In the genomic region with DNA sequence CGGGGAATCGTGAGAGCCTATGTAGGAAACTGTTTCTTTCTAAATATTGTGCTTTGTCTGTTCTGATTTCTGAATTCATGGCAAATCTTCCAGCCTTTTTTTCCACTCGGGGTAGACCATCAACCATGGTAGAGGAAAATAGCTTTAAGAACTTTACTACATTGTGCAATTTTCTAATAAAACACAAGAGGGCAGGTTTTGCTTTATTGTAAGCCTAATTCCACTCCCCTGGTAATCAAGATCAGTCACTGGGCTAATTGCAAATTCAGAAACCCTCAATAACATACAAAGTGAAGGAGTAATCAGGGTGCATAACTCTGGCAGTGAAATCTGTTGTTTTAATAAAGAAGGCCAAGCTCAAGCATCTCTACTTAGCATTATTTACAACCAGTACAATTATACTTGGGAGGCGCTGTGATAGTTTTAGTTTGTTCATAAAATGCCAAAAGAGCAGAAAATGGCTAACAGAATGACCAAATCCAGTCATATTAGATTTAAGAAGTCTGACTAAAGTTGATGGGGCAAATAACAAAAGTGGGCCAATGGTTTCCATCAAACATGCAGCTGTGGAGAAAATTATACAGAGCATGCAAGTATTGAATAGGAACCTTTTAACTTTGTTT, we compare ENCODE assay signal across 1 cellular context.
A peak's percentile ranks its signal among the peaks of the same experiment; 100 is the strongest.
TF ChIP-seq lines count a peak whose summit lies in the region.

No MANE protein-coding gene starts in this region.

TF ChIP-seq in HepG2, 621 proteins besides CTCF, POLR2A, EP300 and RAD21:
- TF ChIP-seq, protein P1, sequence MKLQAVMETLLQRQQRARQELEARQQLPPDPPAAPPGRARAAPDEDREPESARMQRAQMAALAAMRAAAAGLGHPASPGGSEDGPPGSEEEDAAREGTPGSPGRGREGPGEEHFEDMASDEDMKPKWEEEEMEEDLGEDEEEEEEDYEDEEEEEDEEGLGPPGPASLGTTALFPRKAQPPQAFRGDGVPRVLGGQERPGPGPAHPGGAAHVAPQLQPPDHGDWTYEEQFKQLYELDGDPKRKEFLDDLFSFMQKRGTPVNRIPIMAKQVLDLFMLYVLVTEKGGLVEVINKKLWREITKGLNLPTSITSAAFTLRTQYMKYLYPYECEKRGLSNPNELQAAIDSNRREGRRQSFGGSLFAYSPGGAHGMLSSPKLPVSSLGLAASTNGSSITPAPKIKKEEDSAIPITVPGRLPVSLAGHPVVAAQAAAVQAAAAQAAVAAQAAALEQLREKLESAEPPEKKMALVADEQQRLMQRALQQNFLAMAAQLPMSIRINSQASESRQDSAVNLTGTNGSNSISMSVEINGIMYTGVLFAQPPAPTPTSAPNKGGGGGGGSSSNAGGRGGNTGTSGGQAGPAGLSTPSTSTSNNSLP (IDR thresholded peaks at IDR 0.05; ENCODE audit: low read depth, low read length): peak; percentile 69; the same call in 1 of the 2 replicates
- TF ChIP-seq ZNF44 (CRISPR knock-in tag; IDR thresholded peaks at IDR 0.05) (no peak), SMC3 (IDR thresholded peaks at IDR 0.05; ENCODE audit: low read length) (peak; percentile 46; the same call in 1 of the 2 replicates), STAG1 (CRISPR knock-in tag; IDR thresholded peaks at IDR 0.05) (peak; percentile 64), GLI4 (CRISPR knock-in tag; IDR thresholded peaks at IDR 0.05; ENCODE audit: borderline replicate concordance) (no peak)
TF ChIP-seq in HepG2: peak in this region for 3.
